24 cellular contexts compared by ENCODE assay signal in genomic region chr18:60050821-60051220, GRCh38.
DNase-seq lines count a peak whose midpoint lies in the region; ATAC-seq, FAIRE-seq and TF ChIP-seq lines count a peak whose summit lies in the region.
"Had no signal": no experiment of that assay in that cellular context is flagged by ENCODE, and none has a peak within 500 bp of the region (broad histone marks: within the 10 kb centered on the region; RNA-seq: fewer than 3 reads in every experiment).

No MANE protein-coding gene starts in this region.

- H3K9me2 ChIP-seq in PC-3 (replicated peaks; ENCODE audit: low read length) = no peaks in the 10 kb centered on the region

- H3K27ac ChIP-seq in PC-3 (ENCODE audit: low read length) = no peak overlapping the region
- H3K27ac ChIP-seq: A549; BLaER1 treated with 17β-estradiol and CSF1 and Interleukin-3, amounts not matched to agents 10 nM and 100 nM had no signal

- TF ChIP-seq CTCF in PC-3 (conservative IDR thresholded peaks at IDR 0.05; ENCODE audit: low read depth, low read length) = no peak

- H3K27me3 ChIP-seq in PC-3 (ENCODE audit: low read length) = no peaks in the 10 kb centered on the region
- H3K27me3 ChIP-seq: BE2C; BLaER1 treated with 17β-estradiol and CSF1 and Interleukin-3, amounts not matched to agents 10 nM and 100 nM had no signal

- no peaks in the 10 kb centered on the region for H3K9me3 ChIP-seq in PC-3 (ENCODE audit: low read length)
- H3K9me3 ChIP-seq: A549, BE2C, HAP-1 had no signal

- peaks cover 42% of the 10 kb centered on the region for H3K4me1 ChIP-seq in PC-3 (ENCODE audit: insufficient read depth, low read length)
- H3K4me1 ChIP-seq: BE2C, HAP-1 had no signal

- H3K79me2 ChIP-seq in PC-3 (ENCODE audit: low read length) = no peaks in the 10 kb centered on the region

- peak overlapping the region; percentile 21; the same call in 1 of the 2 replicates for H3K4me2 ChIP-seq in PC-3 (ENCODE audit: low read length)
- H3K4me2 ChIP-seq: A549; BLaER1 treated with 17β-estradiol and CSF1 and Interleukin-3, amounts not matched to agents 10 nM and 100 nM had no signal

- no TSS peak for BruUV-seq in PC-3 (replicated peaks; lab: Mats Ljungman, UMichigan)

- H2AFZ ChIP-seq in PC-3 (ENCODE audit: low read length) = no peak overlapping the region

- ATAC-seq in GM18867 (IDR thresholded peaks at IDR 0.05; ENCODE audit: unreplicated experiment) = peak; percentile 39
- ATAC-seq in HG02884 (IDR thresholded peaks at IDR 0.05; ENCODE audit: unreplicated experiment) = peak; percentile 44
- no peak for ATAC-seq in PC-3
- ATAC-seq in HG02759 (IDR thresholded peaks at IDR 0.05; ENCODE audit: unreplicated experiment) = no peak
- ATAC-seq: A549 had no signal

- no peak overlapping the region for H3K4me3 ChIP-seq in PC-3 (ENCODE audit: low read length)
- H3K4me3 ChIP-seq: A549; BLaER1 treated with 17β-estradiol and CSF1 and Interleukin-3, amounts not matched to agents 10 nM and 100 nM; HAP-1 had no signal

- POLR2A ChIA-PET in PC-3 (lab: Charles Lee; ENCODE audit: unreplicated experiment) = no interaction called here

- H3K9ac ChIP-seq in PC-3 (ENCODE audit: low read length) = no peak overlapping the region
- H3K9ac ChIP-seq: BLaER1 treated with 17β-estradiol and CSF1 and Interleukin-3, amounts not matched to agents 10 nM and 100 nM had no signal

- intact Hi-C loops in PC-3 (cut with micrococcal nuclease) = loop anchor here (5.0 to 10.0 kb wide), 3 partner anchors 54 to 494 kb away; no protein-coding TSS in a partner anchor

- FAIRE-seq in endometrium (lab: Jason Lieb, UNC) = peak; percentile 4
- FAIRE-seq: A549, GM19239, H54 had no signal

- no peak for DNase-seq in PC-3
- no peak for DNase-seq in activated CD4-positive, alpha-beta T cell treated with anti-CD3 and anti-CD28 coated beads, Interleukin-2, amount 50 U/mL, for 1 hour
- DNase-seq in midbrain (lab: John Stamatoyannopoulos, UW) = no peak
- DNase-seq: 8988T; ACHN; AML-193; BE2C; CD4-positive, alpha-beta T cell; CD8-positive, alpha-beta memory T cell; DMS 273 treated with DMSO at 0.1 percent for 48 hours; DMS79; EL; GDM1; GOT3; HFFc6 had no signal

- no peaks in the 10 kb centered on the region for H3K36me3 ChIP-seq in PC-3 (ENCODE audit: low read depth, low read length)
- H3K36me3 ChIP-seq: BE2C; BLaER1 treated with 17β-estradiol and CSF1 and Interleukin-3, amounts not matched to agents 10 nM and 100 nM; HAP-1 had no signal

- H3F3A ChIP-seq in PC-3 (ENCODE audit: low read length, unreplicated experiment) = peaks cover 5% of the 10 kb centered on the region

- CTCF ChIA-PET in PC-3 (lab: Charles Lee) = interaction anchor here (0.6 kb wide), 1 partner anchor 508 kb away, joined by 4 read pairs; no protein-coding TSS in a partner anchor

- no peaks in the 10 kb centered on the region for H4K20me1 ChIP-seq in PC-3 (ENCODE audit: low read length)
- H4K20me1 ChIP-seq: BLaER1 treated with 17β-estradiol and CSF1 and Interleukin-3, amounts not matched to agents 10 nM and 100 nM had no signal

Comparison
In these comparisons a context has a peak if more than half of its experiments do, and no peak if none do; other contexts are left out.
1. ATAC-seq: peak in GM18867 (single experiment) and HG02884 (single experiment); none in PC-3 (single experiment) and HG02759 (single experiment).